ENCODE assay signal across 1 cellular context in the genomic region with DNA sequence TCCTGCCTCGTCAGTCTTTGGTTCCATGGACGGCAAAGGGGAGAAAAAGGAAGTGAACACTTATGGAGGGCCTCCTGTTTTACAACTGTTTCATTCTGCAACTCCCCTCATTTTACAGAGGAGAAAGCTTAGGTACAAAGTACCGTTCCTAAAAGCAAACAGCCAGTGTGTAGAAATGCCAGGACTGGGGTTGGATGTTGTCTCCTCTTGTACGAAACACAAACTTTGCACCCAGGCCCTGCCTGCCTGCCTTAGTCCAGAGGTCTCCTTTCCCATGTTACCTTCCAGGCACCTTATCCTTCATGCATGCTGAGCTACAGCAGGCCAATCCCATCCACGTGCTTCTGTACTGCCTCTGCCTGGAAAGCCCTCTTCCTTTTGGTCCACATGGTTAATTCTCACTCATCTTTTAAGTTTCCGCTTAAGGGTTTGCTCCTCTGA.
TF ChIP-seq lines count a peak whose summit lies in the region.

No MANE protein-coding gene starts in this region.

TF ChIP-seq in HepG2, 621 proteins besides CTCF, POLR2A, EP300 and RAD21 (continued from another document and continues in another):
- TF ChIP-seq ARID4A (CRISPR knock-in tag; IDR thresholded peaks at IDR 0.05; ENCODE audit: borderline replicate concordance) (peak; percentile 48; the same call in 1 of the 2 replicates), ZNF318 (CRISPR knock-in tag; IDR thresholded peaks at IDR 0.05) (no peak), BORCS8-MEF2B (CRISPR knock-in tag; IDR thresholded peaks at IDR 0.05) (no peak; the same call in 1 of the 2 replicates), ZNF292 (CRISPR knock-in tag; IDR thresholded peaks at IDR 0.05; ENCODE audit: borderline replicate concordance, low read depth) (peak; percentile 63; the same call in 1 of the 2 replicates), XRCC5 (optimal IDR thresholded peaks at IDR 0.05; ENCODE audit: low read length) (peak; percentile 30), ZNF850 (CRISPR knock-in tag; conservative IDR thresholded peaks at IDR 0.05) (0 out of 2 replicates have a peak, but pooled peaks have one; percentile 78), ZFY (CRISPR knock-in tag; IDR thresholded peaks at IDR 0.05) (peak; percentile 58; the same call in 1 of the 2 replicates), BCL6 (CRISPR knock-in tag; IDR thresholded peaks at IDR 0.05) (peak; percentile 40; the same call in 1 of the 2 replicates), EHMT2 (IDR thresholded peaks at IDR 0.05; ENCODE audit: borderline replicate concordance, low read depth, low read length) (peak; percentile 18; the same call in 1 of the 2 replicates), MEIS1 (CRISPR knock-in tag; IDR thresholded peaks at IDR 0.05; ENCODE audit: borderline replicate concordance) (no peak), STAG1 (CRISPR knock-in tag; IDR thresholded peaks at IDR 0.05) (no peak), ZFX (CRISPR knock-in tag; IDR thresholded peaks at IDR 0.05; ENCODE audit: low read depth) (peak; percentile 63), ZNF747 (CRISPR knock-in tag; IDR thresholded peaks at IDR 0.05; ENCODE audit: borderline replicate concordance) (0 out of 2 replicates have a peak, but pooled peaks have one; percentile 38), MIER2 (CRISPR knock-in tag; IDR thresholded peaks at IDR 0.05) (0 out of 2 replicates have a peak, but pooled peaks have one; percentile 13), TBX2 (CRISPR knock-in tag; IDR thresholded peaks at IDR 0.05; ENCODE audit: borderline replicate concordance) (peak; percentile 55; the same call in 1 of the 2 replicates), IKZF5 (CRISPR knock-in tag; IDR thresholded peaks at IDR 0.05) (0 out of 2 replicates have a peak, but pooled peaks have one; percentile 44), LCORL (IDR thresholded peaks at IDR 0.05) (no peak), LCORL (CRISPR knock-in tag; IDR thresholded peaks at IDR 0.05) (peak; percentile 79), PHF8 (CRISPR knock-in tag; IDR thresholded peaks at IDR 0.05) (peak; percentile 17; the same call in 1 of the 2 replicates), ZMYM3 (CRISPR knock-in tag; IDR thresholded peaks at IDR 0.05) (0 out of 2 replicates have a peak, but pooled peaks have one; percentile 26), SMYD3 (CRISPR knock-in tag; IDR thresholded peaks at IDR 0.05) (0 out of 2 replicates have a peak, but pooled peaks have one; percentile 50), NFYC (CRISPR knock-in tag; IDR thresholded peaks at IDR 0.05) (no peak), ZNF644 (CRISPR knock-in tag; IDR thresholded peaks at IDR 0.05; ENCODE audit: low read depth) (peak; percentile 44; the same call in 1 of the 2 replicates), HDAC1 (CRISPR knock-in tag; IDR thresholded peaks at IDR 0.05) (0 out of 2 replicates have a peak, but pooled peaks have one; percentile 47), HNF1B (CRISPR knock-in tag; IDR thresholded peaks at IDR 0.05) (no peak), HOXA3 (CRISPR knock-in tag; IDR thresholded peaks at IDR 0.05) (peak; percentile 59; the same call in 1 of the 2 replicates), HNF4A (CRISPR knock-in tag; IDR thresholded peaks at IDR 0.05) (peak; percentile 96)
- TF ChIP-seq, protein P1, sequence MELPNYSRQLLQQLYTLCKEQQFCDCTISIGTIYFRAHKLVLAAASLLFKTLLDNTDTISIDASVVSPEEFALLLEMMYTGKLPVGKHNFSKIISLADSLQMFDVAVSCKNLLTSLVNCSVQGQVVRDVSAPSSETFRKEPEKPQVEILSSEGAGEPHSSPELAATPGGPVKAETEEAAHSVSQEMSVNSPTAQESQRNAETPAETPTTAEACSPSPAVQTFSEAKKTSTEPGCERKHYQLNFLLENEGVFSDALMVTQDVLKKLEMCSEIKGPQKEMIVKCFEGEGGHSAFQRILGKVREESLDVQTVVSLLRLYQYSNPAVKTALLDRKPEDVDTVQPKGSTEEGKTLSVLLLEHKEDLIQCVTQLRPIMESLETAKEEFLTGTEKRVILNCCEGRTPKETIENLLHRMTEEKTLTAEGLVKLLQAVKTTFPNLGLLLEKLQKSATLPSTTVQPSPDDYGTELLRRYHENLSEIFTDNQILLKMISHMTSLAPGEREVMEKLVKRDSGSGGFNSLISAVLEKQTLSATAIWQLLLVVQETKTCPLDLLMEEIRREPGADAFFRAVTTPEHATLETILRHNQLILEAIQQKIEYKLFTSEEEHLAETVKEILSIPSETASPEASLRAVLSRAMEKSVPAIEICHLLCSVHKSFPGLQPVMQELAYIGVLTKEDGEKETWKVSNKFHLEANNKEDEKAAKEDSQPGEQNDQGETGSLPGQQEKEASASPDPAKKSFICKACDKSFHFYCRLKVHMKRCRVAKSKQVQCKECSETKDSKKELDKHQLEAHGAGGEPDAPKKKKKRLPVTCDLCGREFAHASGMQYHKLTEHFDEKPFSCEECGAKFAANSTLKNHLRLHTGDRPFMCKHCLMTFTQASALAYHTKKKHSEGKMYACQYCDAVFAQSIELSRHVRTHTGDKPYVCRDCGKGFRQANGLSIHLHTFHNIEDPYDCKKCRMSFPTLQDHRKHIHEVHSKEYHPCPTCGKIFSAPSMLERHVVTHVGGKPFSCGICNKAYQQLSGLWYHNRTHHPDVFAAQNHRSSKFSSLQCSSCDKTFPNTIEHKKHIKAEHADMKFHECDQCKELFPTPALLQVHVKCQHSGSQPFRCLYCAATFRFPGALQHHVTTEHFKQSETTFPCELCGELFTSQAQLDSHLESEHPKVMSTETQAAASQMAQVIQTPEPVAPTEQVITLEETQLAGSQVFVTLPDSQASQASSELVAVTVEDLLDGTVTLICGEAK (IDR thresholded peaks at IDR 0.05), result no peak
- TF ChIP-seq, protein P1 (CRISPR knock-in tag; IDR thresholded peaks at IDR 0.05), result peak; percentile 29; the same call in 1 of the 2 replicates
